ENCODE assay signal across 9 cellular contexts in the genomic region with DNA sequence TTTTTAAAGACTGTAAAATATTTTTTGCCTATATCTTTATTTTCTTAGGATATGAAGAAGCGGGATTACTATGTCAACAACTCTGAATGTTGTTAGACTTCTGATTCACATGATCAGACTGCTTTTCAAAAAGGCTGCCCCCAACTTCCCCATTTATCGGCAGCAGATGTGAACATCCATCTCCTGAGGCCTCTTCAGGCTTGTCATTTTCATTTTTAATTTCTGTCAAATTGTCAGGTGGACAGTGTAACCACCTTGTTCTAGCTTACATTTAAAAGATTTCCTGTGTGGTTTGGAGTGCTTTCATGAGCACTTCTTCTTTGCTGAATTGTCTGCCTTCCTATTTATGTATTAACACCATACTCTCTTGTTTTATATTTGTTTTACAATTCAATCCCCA.
DNase-seq lines count a peak whose midpoint lies in the region; ATAC-seq and TF ChIP-seq lines count a peak whose summit lies in the region.
"Had no signal": no experiment of that assay in that cellular context is flagged by ENCODE, and none has a peak within 500 bp of the region (broad histone marks: within the 10 kb centered on the region; RNA-seq: fewer than 3 reads in every experiment).

No MANE protein-coding gene starts in this region.

- H3K9ac ChIP-seq in BLaER1 treated with 17β-estradiol and CSF1 and Interleukin-3, amounts not matched to agents 10 nM and 100 nM: no peak overlapping the region
- peak overlapping the region; percentile 72 for H3K9ac ChIP-seq in OCI-LY1 (ENCODE audit: low read length)
- H3K9ac ChIP-seq: KMS-11 had no signal

- H3K4me3 ChIP-seq in BLaER1 treated with 17β-estradiol and CSF1 and Interleukin-3, amounts not matched to agents 10 nM and 100 nM: no peak overlapping the region
- H3K4me3 ChIP-seq in OCI-LY1 (ENCODE audit: low read depth, low read length, poor library complexity, severe bottlenecking): peak overlapping the region; percentile 4
- H3K4me3 ChIP-seq in tibial artery: no peak overlapping the region
- H3K4me3 ChIP-seq in adrenal gland: no peak overlapping the region

- H3K36me3 ChIP-seq in BLaER1 treated with 17β-estradiol and CSF1 and Interleukin-3, amounts not matched to agents 10 nM and 100 nM: peaks cover 0 to 24% (median 4%) of the 10 kb centered on the region in 11 experiments; a peak in 7 of 22 replicates
- H3K36me3 ChIP-seq in OCI-LY1 (ENCODE audit: insufficient read depth, low read length) (peaks cover 52% of the 10 kb centered on the region), tibial artery (no peaks in the 10 kb centered on the region), adrenal gland (replicated peaks in 1 of 2) (no peaks in the 10 kb centered on the region)

- H3K9me3 ChIP-seq in BLaER1 treated with 17β-estradiol and CSF1 and Interleukin-3, amounts not matched to agents 10 nM and 100 nM (replicated peaks in 1 of 11): no peaks in the 10 kb centered on the region
- H3K9me3 ChIP-seq in OCI-LY1 (ENCODE audit: low read length) (no peaks in the 10 kb centered on the region), tibial artery (no peaks in the 10 kb centered on the region), adrenal gland (replicated peaks in 1 of 3) (no peaks in the 10 kb centered on the region)

- peaks cover 8% of the 10 kb centered on the region; the same call in 1 of the 2 replicates for H3F3A ChIP-seq in OCI-LY1 (ENCODE audit: insufficient read depth, low read length)

- no peaks in the 10 kb centered on the region; a peak in 2 of 22 replicates for H4K20me1 ChIP-seq in BLaER1 treated with 17β-estradiol and CSF1 and Interleukin-3, amounts not matched to agents 10 nM and 100 nM
- no peaks in the 10 kb centered on the region for H4K20me1 ChIP-seq in OCI-LY1 (ENCODE audit: insufficient read depth, low read length)

- ATAC-seq in GM19043 (IDR thresholded peaks at IDR 0.05; ENCODE audit: low read depth, unreplicated experiment) (peak; percentile 66), HG03045 (IDR thresholded peaks at IDR 0.05; ENCODE audit: unreplicated experiment) (peak; percentile 54)

- WGBS in adrenal gland, 4 donors: 65 to 82% (median 80%) methylated on average over 2 of the region's 2 CpGs

- no peaks in the 10 kb centered on the region for H3K9me2 ChIP-seq in OCI-LY1 (ENCODE audit: low read depth, low read length)

- TF ChIP-seq CTCF in OCI-LY1 (IDR thresholded peaks at IDR 0.05; ENCODE audit: low read length) (no peak), tibial artery (IDR thresholded peaks at IDR 0.05) (no peak), adrenal gland (IDR thresholded peaks at IDR 0.05) (no peak)

- no peak for DNase-seq in tibial artery
- no peak for DNase-seq in adrenal gland
- DNase-seq in ecto neural progenitor cell (ENCODE audit: low spot score): no peak
- DNase-seq in NCI-H146 treated with DMSO at 0.1 percent for 48 hours (lab: John Stamatoyannopoulos, UW; ENCODE audit: unreplicated experiment): no peak

- intact Hi-C loops in tibial artery (cut with DNase I; ENCODE audit: low total_unique reads) (no loop called here), adrenal gland (cut with DNase I) (no loop called here)

- H3K27ac ChIP-seq in BLaER1 treated with 17β-estradiol and CSF1 and Interleukin-3, amounts not matched to agents 10 nM and 100 nM: peak overlapping the region in 1 of 11 experiments; percentile 20; a peak in 1 of 22 replicates
- H3K27ac ChIP-seq in OCI-LY1 (ENCODE audit: low read depth, low read length, poor library complexity, severe bottlenecking) (peak overlapping the region; percentile 98), tibial artery (no peak overlapping the region), adrenal gland (peak overlapping the region in 1 of 5 donors; percentile 14)
- H3K27ac ChIP-seq: KMS-11 had no signal

- no peak for TF ChIP-seq POLR2A in adrenal gland (IDR thresholded peaks at IDR 0.05)

- no peaks in the 10 kb centered on the region for H3K27me3 ChIP-seq in BLaER1 treated with 17β-estradiol and CSF1 and Interleukin-3, amounts not matched to agents 10 nM and 100 nM
- no peaks in the 10 kb centered on the region for H3K27me3 ChIP-seq in OCI-LY1 (ENCODE audit: insufficient read depth, low read length)
- H3K27me3 ChIP-seq in tibial artery: no peaks in the 10 kb centered on the region
- H3K27me3 ChIP-seq in adrenal gland: no peaks in the 10 kb centered on the region

- H3K79me2 ChIP-seq in OCI-LY1 (ENCODE audit: insufficient read depth, low read length): no peaks in the 10 kb centered on the region

- H3K4me1 ChIP-seq in BLaER1 treated with 17β-estradiol and CSF1 and Interleukin-3, amounts not matched to agents 10 nM and 100 nM: peaks cover 49 to 66% (median 57%) of the 10 kb centered on the region in 10 experiments
- H3K4me1 ChIP-seq in OCI-LY1 (ENCODE audit: insufficient read depth, low read length, severe bottlenecking) (peaks cover 96% of the 10 kb centered on the region), tibial artery (no peaks in the 10 kb centered on the region), adrenal gland (replicated peaks in 1 of 2) (no peaks in the 10 kb centered on the region)

- no peak overlapping the region for H2AFZ ChIP-seq in OCI-LY1 (ENCODE audit: low read length)

- peak overlapping the region; percentile 28 to 90 (median 61); a peak in 21 of 22 replicates for H3K4me2 ChIP-seq in BLaER1 treated with 17β-estradiol and CSF1 and Interleukin-3, amounts not matched to agents 10 nM and 100 nM
- peak overlapping the region; percentile 56 for H3K4me2 ChIP-seq in OCI-LY1 (ENCODE audit: low read length)
- H3K4me2 ChIP-seq: KMS-11 had no signal
